13 cellular contexts compared by ENCODE assay signal in the genomic region with DNA sequence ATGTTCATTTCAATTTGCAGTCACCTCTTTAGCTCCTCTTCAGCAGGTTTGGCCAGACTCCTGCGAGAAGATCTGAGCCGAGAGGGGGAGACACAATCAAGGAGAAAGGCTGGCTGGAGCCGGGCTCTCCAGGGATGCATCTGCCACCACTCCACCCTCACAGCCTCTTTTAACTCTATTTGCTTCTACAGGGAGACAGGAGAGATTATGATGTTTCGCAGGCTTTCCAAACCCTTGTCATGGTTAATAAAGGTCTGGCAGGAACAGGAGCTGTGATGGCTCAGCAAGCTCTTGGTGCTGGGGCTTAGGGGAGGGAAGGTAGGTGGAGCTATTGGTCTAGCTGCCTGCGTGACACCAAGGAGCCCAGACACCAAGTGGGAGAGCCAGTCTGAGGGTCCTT.
DNase-seq lines count a peak whose midpoint lies in the region; ATAC-seq, FAIRE-seq and TF ChIP-seq lines count a peak whose summit lies in the region.
"Had no signal": no experiment of that assay in that cellular context is flagged by ENCODE, and none has a peak within 500 bp of the region (broad histone marks: within the 10 kb centered on the region; RNA-seq: fewer than 3 reads in every experiment).

No MANE protein-coding gene starts in this region.

- TF ChIP-seq EP300 in HepG2 (IDR thresholded peaks at IDR 0.05; ENCODE audit: low read depth in 2 of 2, low read length in 2 of 2): no peak
- TF ChIP-seq EP300 in HepG2 (CRISPR knock-in tag; IDR thresholded peaks at IDR 0.05; ENCODE audit: borderline replicate concordance): no peak
- no peak for TF ChIP-seq EP300 in tibial nerve (IDR thresholded peaks at IDR 0.05)

- no peak overlapping the region for H3K27ac Mint-ChIP-seq in activated naive CD4-positive, alpha-beta T cell treated with anti-CD3 and anti-CD28 coated beads, Interleukin-2, amount 10 ng/mL, durations not matched to agents 7 days and 5 days
- H3K27ac Mint-ChIP-seq: activated T-helper 1 cell treated with anti-CD3 and anti-CD28 coated beads, Interleukin-12 subunit alpha, Interleukin-12 subunit beta, Interleukin-2, Interleukin-4 antibody, amounts not matched to agents 30 ng/mL and 10 ng/mL and 1 ng/mL, durations not matched to agents 14 hours and 24 hours and 36 hours; type B pancreatic cell had no signal

- no peak for TF ChIP-seq RAD21 in HepG2 (CRISPR knock-in tag; IDR thresholded peaks at IDR 0.05)

- intact Hi-C loops in HepG2 (cut with micrococcal nuclease; ENCODE audit: unreplicated experiment): no loop called here

- no peaks in the 10 kb centered on the region for H3K4me1 ChIP-seq in HepG2 (ENCODE audit: insufficient read depth, low read length)
- no peaks in the 10 kb centered on the region for H3K4me1 ChIP-seq in tibial nerve

- no peaks in the 10 kb centered on the region for H4K20me1 ChIP-seq in HepG2 (ENCODE audit: insufficient read depth, low read length)

- no peak for FAIRE-seq in bronchial epithelial cell (lab: Jason Lieb, UNC)
- FAIRE-seq in HepG2 (lab: Jason Lieb, UNC): no peak

- no peaks in the 10 kb centered on the region for H3K4me1 Mint-ChIP-seq in activated naive CD4-positive, alpha-beta T cell treated with anti-CD3 and anti-CD28 coated beads, Interleukin-2, amount 10 ng/mL, durations not matched to agents 7 days and 5 days
- H3K4me1 Mint-ChIP-seq: neural crest cell had no signal

- WGBS in HepG2 (ENCODE audit: low lambda C conversion rate): 33% methylated on average over 5 of the region's 5 CpGs
- WGBS in tibial nerve, 2 donors: 50 to 60% methylated on average over 5 of the region's 5 CpGs

- no TSS peak for BruUV-seq in HepG2 (replicated peaks; lab: Mats Ljungman, UMichigan)

- no peaks in the 10 kb centered on the region for H3K9me3 ChIP-seq in HepG2 (ENCODE audit: low read length)
- H3K9me3 ChIP-seq in tibial nerve: peaks cover 0 to 18% (median 2%) of the 10 kb centered on the region in 4 donors

- no peaks in the 10 kb centered on the region for H3K9me3 Mint-ChIP-seq in activated naive CD4-positive, alpha-beta T cell treated with anti-CD3 and anti-CD28 coated beads, Interleukin-2, amount 10 ng/mL, durations not matched to agents 7 days and 5 days
- H3K9me3 Mint-ChIP-seq: activated T-helper 1 cell treated with anti-CD3 and anti-CD28 coated beads, Interleukin-12 subunit alpha, Interleukin-12 subunit beta, Interleukin-2, Interleukin-4 antibody, amounts not matched to agents 30 ng/mL and 10 ng/mL and 1 ng/mL, durations not matched to agents 14 hours and 24 hours and 36 hours; type B pancreatic cell had no signal

- ATAC-seq in HepG2 (no peak; the same call in 2 of the 3 replicates), GM18907 (IDR thresholded peaks at IDR 0.05; ENCODE audit: unreplicated experiment) (no peak)

- H3K27me3 ChIP-seq in bronchial epithelial cell (ENCODE audit: control insufficient read depth, insufficient read depth, low read length) (no peaks in the 10 kb centered on the region), HepG2 (ENCODE audit: control insufficient read depth in 1 of 2, insufficient read depth in 2 of 2, low read length in 2 of 2) (no peaks in the 10 kb centered on the region), tibial nerve (no peaks in the 10 kb centered on the region)

- POLR2A ChIA-PET in HepG2 (lab: Yijun Ruan, JAX): no interaction called here

- H3K9ac ChIP-seq in HepG2 (ENCODE audit: insufficient read depth, low read depth, low read length): no peak overlapping the region

- peak; percentile 49 for DNase-seq in M059J (ENCODE audit: low read depth)
- peak; percentile 6 for DNase-seq in bronchial epithelial cell (ENCODE audit: low read depth)
- no peak for DNase-seq in HepG2 (ENCODE audit: low spot score)
- DNase-seq in tibial nerve (ENCODE audit: low spot score in 2 of 2): no peak
- DNase-seq in activated naive CD4-positive, alpha-beta T cell treated with anti-CD3 and anti-CD28 coated beads, Interleukin-2, amount 10 ng/mL, durations not matched to agents 7 days and 5 days: no peak
- DNase-seq in NCI-H748 (lab: John Stamatoyannopoulos, UW; ENCODE audit: unreplicated experiment): no peak
- DNase-seq: Calu3, dermis blood vessel endothelial cell had no signal

- no peaks in the 10 kb centered on the region for H3K36me3 Mint-ChIP-seq in activated naive CD4-positive, alpha-beta T cell treated with anti-CD3 and anti-CD28 coated beads, Interleukin-2, amount 10 ng/mL, durations not matched to agents 7 days and 5 days
- H3K36me3 Mint-ChIP-seq: type B pancreatic cell had no signal

- H3K27me3 Mint-ChIP-seq in activated naive CD4-positive, alpha-beta T cell treated with anti-CD3 and anti-CD28 coated beads, Interleukin-2, amount 10 ng/mL, durations not matched to agents 7 days and 5 days: peaks cover under 1% of the 10 kb centered on the region

- TF ChIP-seq CTCF in C4-2B (conservative IDR thresholded peaks at IDR 0.05): peak; percentile 51
- no peak for TF ChIP-seq CTCF in bronchial epithelial cell (IDR thresholded peaks at IDR 0.05; ENCODE audit: insufficient read depth, low read length, severe bottlenecking)
- TF ChIP-seq CTCF in HepG2 (CRISPR knock-in tag; IDR thresholded peaks at IDR 0.05): no peak; the same call in 1 of the 2 replicates
- no peak for TF ChIP-seq CTCF in tibial nerve (IDR thresholded peaks at IDR 0.05)

- no peaks in the 10 kb centered on the region for H3K79me2 ChIP-seq in HepG2 (ENCODE audit: insufficient read depth, low read length)

- H3K36me3 ChIP-seq in bronchial epithelial cell (ENCODE audit: control insufficient read depth, insufficient read depth, low read length): no peaks in the 10 kb centered on the region
- no peaks in the 10 kb centered on the region for H3K36me3 ChIP-seq in HepG2 (replicated peaks in 1 of 2; ENCODE audit: control insufficient read depth in 1 of 2, insufficient read depth in 2 of 2, low read length in 2 of 2)
- H3K36me3 ChIP-seq in tibial nerve: no peaks in the 10 kb centered on the region

- H3K4me3 ChIP-seq in bronchial epithelial cell (ENCODE audit: low read depth, low read length): no peak overlapping the region
- no peak overlapping the region for H3K4me3 ChIP-seq in HepG2 (replicated peaks in 1 of 3; ENCODE audit: insufficient read depth in 1 of 3, low read depth in 2 of 3, low read length in 3 of 3)
- no peak overlapping the region for H3K4me3 ChIP-seq in tibial nerve

- H2AFZ ChIP-seq in HepG2 (ENCODE audit: low read length): peak overlapping the region; percentile 15

- CTCF ChIA-PET in HepG2 (lab: Yijun Ruan, JAX; ENCODE audit: low intra/inter-chr PET ratio, low total read pairs): no interaction called here
- CTCF ChIA-PET in activated naive CD4-positive, alpha-beta T cell treated with anti-CD3 and anti-CD28 coated beads, Interleukin-2, amount 10 ng/mL, durations not matched to agents 7 days and 5 days (lab: Charles Lee): no interaction called here

- H3K4me3 Mint-ChIP-seq in activated naive CD4-positive, alpha-beta T cell treated with anti-CD3 and anti-CD28 coated beads, Interleukin-2, amount 10 ng/mL, durations not matched to agents 7 days and 5 days: no peak overlapping the region
- H3K4me3 Mint-ChIP-seq: activated T-helper 1 cell treated with anti-CD3 and anti-CD28 coated beads, Interleukin-12 subunit alpha, Interleukin-12 subunit beta, Interleukin-2, Interleukin-4 antibody, amounts not matched to agents 30 ng/mL and 10 ng/mL and 1 ng/mL, durations not matched to agents 14 hours and 24 hours and 36 hours; neural crest cell; type B pancreatic cell had no signal

- H3K27ac ChIP-seq in C4-2B: no peak overlapping the region
- no peak overlapping the region for H3K27ac ChIP-seq in HepG2 (ENCODE audit: extremely low read length, insufficient read depth, low read length)
- no peak overlapping the region for H3K27ac ChIP-seq in tibial nerve

- in situ Hi-C loops in HepG2 (cut with HindIII; ENCODE audit: extremely low pct_ligation_motif_present, low pct_unique_long_range_greater_than_20kb): no loop called here

- no peak overlapping the region for H3K4me2 ChIP-seq in HepG2 (ENCODE audit: low read depth, low read length)

- TF ChIP-seq POLR2A in HepG2 (IDR thresholded peaks at IDR 0.05; ENCODE audit: insufficient read depth in 1 of 2, low read depth in 2 of 2, low read length in 2 of 2): no peak
- TF ChIP-seq POLR2A in tibial nerve (IDR thresholded peaks at IDR 0.05): no peak

TF ChIP-seq in HepG2, 621 proteins besides CTCF, POLR2A, EP300 and RAD21:
- TF ChIP-seq STAG1 (CRISPR knock-in tag; IDR thresholded peaks at IDR 0.05): peak; percentile 8; the same call in 1 of the 2 replicates
- TF ChIP-seq CEBPB (IDR thresholded peaks at IDR 0.05; ENCODE audit: borderline replicate concordance, low read depth, low read length): no peak

Comparison
In these comparisons a context has a peak if more than half of its experiments do, and no peak if none do; other contexts are left out.
1. DNase-seq: peak in M059J (single experiment) and bronchial epithelial cell (single experiment); none in HepG2 (single experiment), tibial nerve (0 of 2), activated naive CD4-positive, alpha-beta T cell treated with anti-CD3 and anti-CD28 coated beads, Interleukin-2, amount 10 ng/mL, durations not matched to agents 7 days and 5 days (single experiment) and NCI-H748 (single experiment).